In the genomic region with DNA sequence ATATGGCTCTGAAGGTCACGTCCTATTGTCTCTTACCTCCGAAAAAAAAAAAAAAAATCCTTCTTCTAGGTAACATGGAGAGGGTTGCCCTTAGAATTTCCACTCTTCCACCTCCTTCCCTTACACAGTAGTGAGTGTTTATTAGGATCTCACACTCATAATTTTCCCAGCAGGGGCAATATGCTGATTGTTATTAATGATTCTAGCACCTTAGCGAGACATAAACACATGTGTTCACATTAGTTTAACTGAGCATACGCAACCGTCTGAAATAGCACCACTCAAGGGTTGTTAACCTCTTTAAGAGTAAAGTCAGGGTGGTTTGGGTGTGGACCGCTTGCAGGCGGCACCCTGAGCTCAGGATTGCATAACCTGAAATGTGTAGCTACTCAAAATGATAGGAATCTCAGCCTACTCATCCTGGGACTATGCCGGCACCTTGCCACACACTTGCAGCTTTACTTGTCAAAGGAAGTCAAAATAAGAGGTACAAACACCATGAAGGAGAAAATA, we compare ENCODE assay signal across 1 cellular context.
TF ChIP-seq lines count a peak whose summit lies in the region.

No MANE protein-coding gene starts in this region.

TF ChIP-seq in K562, 482 proteins besides CTCF, POLR2A, EP300 and RAD21 (continued from another document and continues in another):
- no peak for TF ChIP-seq TOE1 (IDR thresholded peaks at IDR 0.05; ENCODE audit: borderline replicate concordance)
- no peak for TF ChIP-seq TOE1 (CRISPR knock-in tag; IDR thresholded peaks at IDR 0.05; ENCODE audit: borderline replicate concordance, low read depth)
- TF ChIP-seq ATF1 (CRISPR knock-in tag; IDR thresholded peaks at IDR 0.05) = no peak
- TF ChIP-seq ATF1 (tag; IDR thresholded peaks at IDR 0.05) = 0 out of 2 replicates have a peak, but pooled peaks have one; percentile 20
- no peak for TF ChIP-seq CCNT2 (IDR thresholded peaks at IDR 0.05; ENCODE audit: borderline replicate concordance, extremely low read depth, insufficient read length, low read depth, low read length)
- TF ChIP-seq KDM1A (IDR thresholded peaks at IDR 0.05) = no peak
- TF ChIP-seq TEAD4 (IDR thresholded peaks at IDR 0.05; ENCODE audit: low read length) = 0 out of 2 replicates have a peak, but pooled peaks have one; percentile 61
- no peak for TF ChIP-seq TEAD4 (CRISPR knock-in tag; IDR thresholded peaks at IDR 0.05; ENCODE audit: borderline replicate concordance)
- no peak for TF ChIP-seq GABPB1 (CRISPR knock-in tag; IDR thresholded peaks at IDR 0.05)
- TF ChIP-seq ARID3A (IDR thresholded peaks at IDR 0.05; ENCODE audit: borderline replicate concordance, low read depth, low read length) = no peak
- no peak for TF ChIP-seq CBX1 (IDR thresholded peaks at IDR 0.05; ENCODE audit: low read depth)
- peak; percentile 90 for TF ChIP-seq MYC (IDR thresholded peaks at IDR 0.05; ENCODE audit: low read depth, low read length)
- TF ChIP-seq MYC (CRISPR knock-in tag; IDR thresholded peaks at IDR 0.05; ENCODE audit: borderline replicate concordance, low read depth) = no peak
- no peak for TF ChIP-seq NR4A1 (CRISPR knock-in tag; IDR thresholded peaks at IDR 0.05)
- TF ChIP-seq NR4A1 (tag; IDR thresholded peaks at IDR 0.05) = no peak
- no peak for TF ChIP-seq GABPA (tag; conservative IDR thresholded peaks at IDR 0.05; ENCODE audit: low read depth)
- no peak for TF ChIP-seq ZNF586 (CRISPR knock-in tag; conservative IDR thresholded peaks at IDR 0.05)
- no peak for TF ChIP-seq SLC30A9 (CRISPR knock-in tag; IDR thresholded peaks at IDR 0.05)
- TF ChIP-seq ZNF384 (IDR thresholded peaks at IDR 0.05; ENCODE audit: low read depth, low read length) = no peak; the same call in 1 of the 2 replicates
- no peak for TF ChIP-seq SETDB1 (IDR thresholded peaks at IDR 0.05; ENCODE audit: low read length)
- TF ChIP-seq, protein P1, sequence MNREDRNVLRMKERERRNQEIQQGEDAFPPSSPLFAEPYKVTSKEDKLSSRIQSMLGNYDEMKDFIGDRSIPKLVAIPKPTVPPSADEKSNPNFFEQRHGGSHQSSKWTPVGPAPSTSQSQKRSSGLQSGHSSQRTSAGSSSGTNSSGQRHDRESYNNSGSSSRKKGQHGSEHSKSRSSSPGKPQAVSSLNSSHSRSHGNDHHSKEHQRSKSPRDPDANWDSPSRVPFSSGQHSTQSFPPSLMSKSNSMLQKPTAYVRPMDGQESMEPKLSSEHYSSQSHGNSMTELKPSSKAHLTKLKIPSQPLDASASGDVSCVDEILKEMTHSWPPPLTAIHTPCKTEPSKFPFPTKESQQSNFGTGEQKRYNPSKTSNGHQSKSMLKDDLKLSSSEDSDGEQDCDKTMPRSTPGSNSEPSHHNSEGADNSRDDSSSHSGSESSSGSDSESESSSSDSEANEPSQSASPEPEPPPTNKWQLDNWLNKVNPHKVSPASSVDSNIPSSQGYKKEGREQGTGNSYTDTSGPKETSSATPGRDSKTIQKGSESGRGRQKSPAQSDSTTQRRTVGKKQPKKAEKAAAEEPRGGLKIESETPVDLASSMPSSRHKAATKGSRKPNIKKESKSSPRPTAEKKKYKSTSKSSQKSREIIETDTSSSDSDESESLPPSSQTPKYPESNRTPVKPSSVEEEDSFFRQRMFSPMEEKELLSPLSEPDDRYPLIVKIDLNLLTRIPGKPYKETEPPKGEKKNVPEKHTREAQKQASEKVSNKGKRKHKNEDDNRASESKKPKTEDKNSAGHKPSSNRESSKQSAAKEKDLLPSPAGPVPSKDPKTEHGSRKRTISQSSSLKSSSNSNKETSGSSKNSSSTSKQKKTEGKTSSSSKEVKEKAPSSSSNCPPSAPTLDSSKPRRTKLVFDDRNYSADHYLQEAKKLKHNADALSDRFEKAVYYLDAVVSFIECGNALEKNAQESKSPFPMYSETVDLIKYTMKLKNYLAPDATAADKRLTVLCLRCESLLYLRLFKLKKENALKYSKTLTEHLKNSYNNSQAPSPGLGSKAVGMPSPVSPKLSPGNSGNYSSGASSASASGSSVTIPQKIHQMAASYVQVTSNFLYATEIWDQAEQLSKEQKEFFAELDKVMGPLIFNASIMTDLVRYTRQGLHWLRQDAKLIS (CRISPR knock-in tag; IDR thresholded peaks at IDR 0.05) = no peak
- TF ChIP-seq HMGN3 (IDR thresholded peaks at IDR 0.05; ENCODE audit: borderline replicate concordance, extremely low read depth, insufficient read length, low read depth, low read length) = no peak
- TF ChIP-seq ADNP (tag; IDR thresholded peaks at IDR 0.05) = no peak
- TF ChIP-seq MIER1 (IDR thresholded peaks at IDR 0.05; ENCODE audit: low read depth) = no peak
- TF ChIP-seq, protein P2, sequence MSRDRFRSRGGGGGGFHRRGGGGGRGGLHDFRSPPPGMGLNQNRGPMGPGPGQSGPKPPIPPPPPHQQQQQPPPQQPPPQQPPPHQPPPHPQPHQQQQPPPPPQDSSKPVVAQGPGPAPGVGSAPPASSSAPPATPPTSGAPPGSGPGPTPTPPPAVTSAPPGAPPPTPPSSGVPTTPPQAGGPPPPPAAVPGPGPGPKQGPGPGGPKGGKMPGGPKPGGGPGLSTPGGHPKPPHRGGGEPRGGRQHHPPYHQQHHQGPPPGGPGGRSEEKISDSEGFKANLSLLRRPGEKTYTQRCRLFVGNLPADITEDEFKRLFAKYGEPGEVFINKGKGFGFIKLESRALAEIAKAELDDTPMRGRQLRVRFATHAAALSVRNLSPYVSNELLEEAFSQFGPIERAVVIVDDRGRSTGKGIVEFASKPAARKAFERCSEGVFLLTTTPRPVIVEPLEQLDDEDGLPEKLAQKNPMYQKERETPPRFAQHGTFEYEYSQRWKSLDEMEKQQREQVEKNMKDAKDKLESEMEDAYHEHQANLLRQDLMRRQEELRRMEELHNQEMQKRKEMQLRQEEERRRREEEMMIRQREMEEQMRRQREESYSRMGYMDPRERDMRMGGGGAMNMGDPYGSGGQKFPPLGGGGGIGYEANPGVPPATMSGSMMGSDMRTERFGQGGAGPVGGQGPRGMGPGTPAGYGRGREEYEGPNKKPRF (IDR thresholded peaks at IDR 0.05; ENCODE audit: low read depth, low read length) = no peak
- TF ChIP-seq ZNF184 (CRISPR knock-in tag; IDR thresholded peaks at IDR 0.05) = no peak
- TF ChIP-seq MTA3 (IDR thresholded peaks at IDR 0.05; ENCODE audit: borderline replicate concordance) = no peak
- TF ChIP-seq ZNF644 (tag; IDR thresholded peaks at IDR 0.05; ENCODE audit: low read depth) = no peak
- TF ChIP-seq REST (CRISPR knock-in tag; IDR thresholded peaks at IDR 0.05; ENCODE audit: low read depth) = no peak
- no peak for TF ChIP-seq JUN (IDR thresholded peaks at IDR 0.05; ENCODE audit: borderline replicate concordance, low read depth, low read length)
- no peak for TF ChIP-seq JUN (CRISPR knock-in tag; IDR thresholded peaks at IDR 0.05; ENCODE audit: borderline replicate concordance)
- TF ChIP-seq STAT5A (IDR thresholded peaks at IDR 0.05; ENCODE audit: borderline replicate concordance, low read length) = 0 out of 2 replicates have a peak, but pooled peaks have one; percentile 12
- peak; percentile 73; the same call in 1 of the 2 replicates for TF ChIP-seq DPF2 (IDR thresholded peaks at IDR 0.05)
- TF ChIP-seq SRSF9 (IDR thresholded peaks at IDR 0.05; ENCODE audit: borderline replicate concordance, low read depth, low read length) = no peak
- no peak for TF ChIP-seq FOXP1 (CRISPR knock-in tag; IDR thresholded peaks at IDR 0.05)
- no peak for TF ChIP-seq POLR2B (IDR thresholded peaks at IDR 0.05; ENCODE audit: low read depth, partially characterized antibody)
- no peak for TF ChIP-seq SNRNP70 (optimal IDR thresholded peaks at IDR 0.05; ENCODE audit: low read depth, low read length)
- TF ChIP-seq ZNF785 (CRISPR knock-in tag; IDR thresholded peaks at IDR 0.05) = no peak
- no peak for TF ChIP-seq DDX20 (tag; IDR thresholded peaks at IDR 0.05; ENCODE audit: low read depth)
- no peak for TF ChIP-seq GATAD2A (IDR thresholded peaks at IDR 0.05)
- TF ChIP-seq ZNF274 (IDR thresholded peaks at IDR 0.05; ENCODE audit: borderline replicate concordance, low read depth, low read length) = no peak
- TF ChIP-seq TARDBP (IDR thresholded peaks at IDR 0.05) = no peak
- TF ChIP-seq PHB2 (IDR thresholded peaks at IDR 0.05; ENCODE audit: low read depth) = no peak
- no peak for TF ChIP-seq PPARD (CRISPR knock-in tag; IDR thresholded peaks at IDR 0.05)
- TF ChIP-seq, protein P3, sequence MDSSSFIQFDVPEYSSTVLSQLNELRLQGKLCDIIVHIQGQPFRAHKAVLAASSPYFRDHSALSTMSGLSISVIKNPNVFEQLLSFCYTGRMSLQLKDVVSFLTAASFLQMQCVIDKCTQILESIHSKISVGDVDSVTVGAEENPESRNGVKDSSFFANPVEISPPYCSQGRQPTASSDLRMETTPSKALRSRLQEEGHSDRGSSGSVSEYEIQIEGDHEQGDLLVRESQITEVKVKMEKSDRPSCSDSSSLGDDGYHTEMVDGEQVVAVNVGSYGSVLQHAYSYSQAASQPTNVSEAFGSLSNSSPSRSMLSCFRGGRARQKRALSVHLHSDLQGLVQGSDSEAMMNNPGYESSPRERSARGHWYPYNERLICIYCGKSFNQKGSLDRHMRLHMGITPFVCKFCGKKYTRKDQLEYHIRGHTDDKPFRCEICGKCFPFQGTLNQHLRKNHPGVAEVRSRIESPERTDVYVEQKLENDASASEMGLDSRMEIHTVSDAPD (CRISPR knock-in tag; IDR thresholded peaks at IDR 0.05) = no peak
- no peak for TF ChIP-seq CREB1 (IDR thresholded peaks at IDR 0.05)
- TF ChIP-seq CREB1 (CRISPR knock-in tag; IDR thresholded peaks at IDR 0.05) = no peak
- no peak for TF ChIP-seq ZNF282 (CRISPR knock-in tag; IDR thresholded peaks at IDR 0.05)
- no peak for TF ChIP-seq E2F3 (CRISPR knock-in tag; IDR thresholded peaks at IDR 0.05)
- TF ChIP-seq, protein P4, sequence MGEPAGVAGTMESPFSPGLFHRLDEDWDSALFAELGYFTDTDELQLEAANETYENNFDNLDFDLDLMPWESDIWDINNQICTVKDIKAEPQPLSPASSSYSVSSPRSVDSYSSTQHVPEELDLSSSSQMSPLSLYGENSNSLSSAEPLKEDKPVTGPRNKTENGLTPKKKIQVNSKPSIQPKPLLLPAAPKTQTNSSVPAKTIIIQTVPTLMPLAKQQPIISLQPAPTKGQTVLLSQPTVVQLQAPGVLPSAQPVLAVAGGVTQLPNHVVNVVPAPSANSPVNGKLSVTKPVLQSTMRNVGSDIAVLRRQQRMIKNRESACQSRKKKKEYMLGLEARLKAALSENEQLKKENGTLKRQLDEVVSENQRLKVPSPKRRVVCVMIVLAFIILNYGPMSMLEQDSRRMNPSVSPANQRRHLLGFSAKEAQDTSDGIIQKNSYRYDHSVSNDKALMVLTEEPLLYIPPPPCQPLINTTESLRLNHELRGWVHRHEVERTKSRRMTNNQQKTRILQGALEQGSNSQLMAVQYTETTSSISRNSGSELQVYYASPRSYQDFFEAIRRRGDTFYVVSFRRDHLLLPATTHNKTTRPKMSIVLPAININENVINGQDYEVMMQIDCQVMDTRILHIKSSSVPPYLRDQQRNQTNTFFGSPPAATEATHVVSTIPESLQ (CRISPR knock-in tag; IDR thresholded peaks at IDR 0.05) = no peak
- TF ChIP-seq NFRKB (IDR thresholded peaks at IDR 0.05; ENCODE audit: low read depth) = no peak; the same call in 1 of the 2 replicates
- TF ChIP-seq SIRT6 (IDR thresholded peaks at IDR 0.05; ENCODE audit: low read depth, low read length) = no peak
- TF ChIP-seq PML (IDR thresholded peaks at IDR 0.05; ENCODE audit: low read length) = no peak
- TF ChIP-seq RHOXF2B (CRISPR knock-in tag; conservative IDR thresholded peaks at IDR 0.05) = no peak
- TF ChIP-seq ILF3 (IDR thresholded peaks at IDR 0.05; ENCODE audit: borderline replicate concordance) = no peak
- no peak for TF ChIP-seq EHMT2 (IDR thresholded peaks at IDR 0.05)
- no peak for TF ChIP-seq SUPT5H (IDR thresholded peaks at IDR 0.05)
- TF ChIP-seq TBL1XR1 (IDR thresholded peaks at IDR 0.05; ENCODE audit: low read length in 2 of 2) = 0 out of 4 replicates have a peak, but pooled peaks of 1 of the 2 experiments have one; percentile 35
